1 cellular context compared by ENCODE assay signal in genomic region chr19:2049741-2050348, GRCh38.
A peak's percentile ranks its signal among the peaks of the same experiment; 100 is the strongest.
TF ChIP-seq lines count a peak whose summit lies in the region.

No MANE protein-coding gene starts in this region.

TF ChIP-seq in HepG2, 621 proteins besides CTCF, POLR2A, EP300 and RAD21 (continued from another document and continues in another):
- TF ChIP-seq FOXO4 (CRISPR knock-in tag; conservative IDR thresholded peaks at IDR 0.05): no peak
- TF ChIP-seq PCBP1 (IDR thresholded peaks at IDR 0.05; ENCODE audit: borderline replicate concordance, low read depth, low read length): peak; percentile 90; the same call in 1 of the 2 replicates
- TF ChIP-seq ZSCAN25 (CRISPR knock-in tag; IDR thresholded peaks at IDR 0.05): 0 out of 2 replicates have a peak, but pooled peaks have one; percentile 19
- TF ChIP-seq RXRA (CRISPR knock-in tag; IDR thresholded peaks at IDR 0.05): peak; percentile 43; the same call in 1 of the 2 replicates
- 0 out of 2 replicates have a peak, but pooled peaks have one; percentile 29 for TF ChIP-seq ZNF83 (CRISPR knock-in tag; IDR thresholded peaks at IDR 0.05; ENCODE audit: borderline replicate concordance)
- no peak for TF ChIP-seq ZIK1 (CRISPR knock-in tag; IDR thresholded peaks at IDR 0.05; ENCODE audit: borderline replicate concordance, low read depth)
- 0 out of 2 replicates have a peak, but pooled peaks have one; percentile 24 for TF ChIP-seq ZMYM4 (CRISPR knock-in tag; IDR thresholded peaks at IDR 0.05)
- TF ChIP-seq HMG20B (CRISPR knock-in tag; conservative IDR thresholded peaks at IDR 0.05): 0 out of 2 replicates have a peak, but pooled peaks have one; percentile 32
- TF ChIP-seq SAP130 (CRISPR knock-in tag; IDR thresholded peaks at IDR 0.05; ENCODE audit: low read depth): peak; percentile 85
- no peak for TF ChIP-seq LCORL (IDR thresholded peaks at IDR 0.05)
- TF ChIP-seq LCORL (CRISPR knock-in tag; IDR thresholded peaks at IDR 0.05): peak; percentile 81
- peak; percentile 38 for TF ChIP-seq BCL6 (CRISPR knock-in tag; IDR thresholded peaks at IDR 0.05)
- no peak for TF ChIP-seq TCF7 (IDR thresholded peaks at IDR 0.05; ENCODE audit: low read depth)
- TF ChIP-seq ZNF574 (CRISPR knock-in tag; IDR thresholded peaks at IDR 0.05): peak; percentile 57
- TF ChIP-seq ZFP36L1 (CRISPR knock-in tag; IDR thresholded peaks at IDR 0.05): no peak
- peak; percentile 40; the same call in 1 of the 2 replicates for TF ChIP-seq IKZF5 (CRISPR knock-in tag; IDR thresholded peaks at IDR 0.05)
- TF ChIP-seq ZNF275 (CRISPR knock-in tag; IDR thresholded peaks at IDR 0.05; ENCODE audit: borderline replicate concordance): peak; percentile 66; the same call in 1 of the 2 replicates
- TF ChIP-seq PHF21A (CRISPR knock-in tag; IDR thresholded peaks at IDR 0.05): peak; percentile 60; the same call in 1 of the 2 replicates
- TF ChIP-seq ATF4 (CRISPR knock-in tag; IDR thresholded peaks at IDR 0.05): 0 out of 4 replicates have a peak, but pooled peaks of 1 of the 2 experiments have one; percentile 24
- TF ChIP-seq RBFOX2 (IDR thresholded peaks at IDR 0.05; ENCODE audit: low read depth, low read length): peak; percentile 38; the same call in 1 of the 2 replicates
- no peak for TF ChIP-seq ZNF251 (CRISPR knock-in tag; IDR thresholded peaks at IDR 0.05)
- TF ChIP-seq ZSCAN9 (CRISPR knock-in tag; IDR thresholded peaks at IDR 0.05; ENCODE audit: borderline replicate concordance): peak; percentile 33; the same call in 1 of the 2 replicates
- TF ChIP-seq NFKBIZ (CRISPR knock-in tag; IDR thresholded peaks at IDR 0.05): 0 out of 2 replicates have a peak, but pooled peaks have one; percentile 17
- no peak; the same call in 1 of the 2 replicates for TF ChIP-seq ZNF33A (CRISPR knock-in tag; IDR thresholded peaks at IDR 0.05; ENCODE audit: borderline replicate concordance)
- 0 out of 2 replicates have a peak, but pooled peaks have one; percentile 34 for TF ChIP-seq ELF3 (CRISPR knock-in tag; IDR thresholded peaks at IDR 0.05)
- no peak for TF ChIP-seq SOX6 (IDR thresholded peaks at IDR 0.05)
- TF ChIP-seq SOX6 (CRISPR knock-in tag; IDR thresholded peaks at IDR 0.05): peak; percentile 53
- TF ChIP-seq ZNF670 (CRISPR knock-in tag; IDR thresholded peaks at IDR 0.05; ENCODE audit: borderline replicate concordance): no peak
- peak; percentile 50; the same call in 1 of the 2 replicates for TF ChIP-seq KDM5B (CRISPR knock-in tag; IDR thresholded peaks at IDR 0.05; ENCODE audit: borderline replicate concordance)
- 0 out of 2 replicates have a peak, but pooled peaks have one; percentile 32 for TF ChIP-seq RFXAP (CRISPR knock-in tag; IDR thresholded peaks at IDR 0.05; ENCODE audit: borderline replicate concordance)
- no peak for TF ChIP-seq XBP1 (CRISPR knock-in tag; IDR thresholded peaks at IDR 0.05)
- TF ChIP-seq PATZ1 (CRISPR knock-in tag; IDR thresholded peaks at IDR 0.05): peak; percentile 93
- peak; percentile 88 for TF ChIP-seq ZNF414 (CRISPR knock-in tag; IDR thresholded peaks at IDR 0.05)
- peak; percentile 27; the same call in 1 of the 2 replicates for TF ChIP-seq NR2F6 (IDR thresholded peaks at IDR 0.05)
- TF ChIP-seq NR2F6 (CRISPR knock-in tag; IDR thresholded peaks at IDR 0.05): no peak
- peak; percentile 74 for TF ChIP-seq CEBPG (CRISPR knock-in tag; IDR thresholded peaks at IDR 0.05)
- TF ChIP-seq ZMYM2 (CRISPR knock-in tag; IDR thresholded peaks at IDR 0.05): no peak
- peak; percentile 90 for TF ChIP-seq ZNF746 (CRISPR knock-in tag; IDR thresholded peaks at IDR 0.05)
- no peak for TF ChIP-seq SP1 (IDR thresholded peaks at IDR 0.05)
- TF ChIP-seq SP1 (CRISPR knock-in tag; IDR thresholded peaks at IDR 0.05): 0 out of 2 replicates have a peak, but pooled peaks have one; percentile 18
- peak; percentile 17; the same call in 1 of the 2 replicates for TF ChIP-seq ETV5 (CRISPR knock-in tag; IDR thresholded peaks at IDR 0.05; ENCODE audit: borderline replicate concordance)
- peak; percentile 61 for TF ChIP-seq BORCS8-MEF2B (CRISPR knock-in tag; IDR thresholded peaks at IDR 0.05)
- no peak for TF ChIP-seq ZFP36L2 (CRISPR knock-in tag; IDR thresholded peaks at IDR 0.05)
- TF ChIP-seq ERF (CRISPR knock-in tag; IDR thresholded peaks at IDR 0.05): peak; percentile 17; the same call in 1 of the 2 replicates
- 0 out of 2 replicates have a peak, but pooled peaks have one; percentile 65 for TF ChIP-seq FOXC1 (CRISPR knock-in tag; IDR thresholded peaks at IDR 0.05; ENCODE audit: borderline replicate concordance)
- TF ChIP-seq ZNF263 (CRISPR knock-in tag; IDR thresholded peaks at IDR 0.05): peak; percentile 91
- TF ChIP-seq ATF2 (CRISPR knock-in tag; IDR thresholded peaks at IDR 0.05): peak; percentile 77; the same call in 1 of the 2 replicates
- TF ChIP-seq SPEN (CRISPR knock-in tag; IDR thresholded peaks at IDR 0.05; ENCODE audit: low read depth): peak; percentile 61; the same call in 1 of the 2 replicates
- peak; percentile 77 for TF ChIP-seq SP5 (CRISPR knock-in tag; IDR thresholded peaks at IDR 0.05; ENCODE audit: borderline replicate concordance, low read depth)
- peak; percentile 52; the same call in 1 of the 2 replicates for TF ChIP-seq ZBTB33 (CRISPR knock-in tag; IDR thresholded peaks at IDR 0.05)
- TF ChIP-seq ZGPAT (CRISPR knock-in tag; IDR thresholded peaks at IDR 0.05): peak; percentile 43
- peak; percentile 63 for TF ChIP-seq XRCC5 (optimal IDR thresholded peaks at IDR 0.05; ENCODE audit: low read length)
- TF ChIP-seq MAZ (IDR thresholded peaks at IDR 0.05; ENCODE audit: borderline replicate concordance, low read depth, low read length): no peak
- peak; percentile 61; the same call in 1 of the 2 replicates for TF ChIP-seq MAZ (CRISPR knock-in tag; IDR thresholded peaks at IDR 0.05; ENCODE audit: low read depth)
- TF ChIP-seq ATF7 (IDR thresholded peaks at IDR 0.05): peak; percentile 55; the same call in 1 of the 2 replicates
- no peak for TF ChIP-seq ATF7 (CRISPR knock-in tag; IDR thresholded peaks at IDR 0.05)
